8 cellular contexts compared by ENCODE assay signal in the genomic region with DNA sequence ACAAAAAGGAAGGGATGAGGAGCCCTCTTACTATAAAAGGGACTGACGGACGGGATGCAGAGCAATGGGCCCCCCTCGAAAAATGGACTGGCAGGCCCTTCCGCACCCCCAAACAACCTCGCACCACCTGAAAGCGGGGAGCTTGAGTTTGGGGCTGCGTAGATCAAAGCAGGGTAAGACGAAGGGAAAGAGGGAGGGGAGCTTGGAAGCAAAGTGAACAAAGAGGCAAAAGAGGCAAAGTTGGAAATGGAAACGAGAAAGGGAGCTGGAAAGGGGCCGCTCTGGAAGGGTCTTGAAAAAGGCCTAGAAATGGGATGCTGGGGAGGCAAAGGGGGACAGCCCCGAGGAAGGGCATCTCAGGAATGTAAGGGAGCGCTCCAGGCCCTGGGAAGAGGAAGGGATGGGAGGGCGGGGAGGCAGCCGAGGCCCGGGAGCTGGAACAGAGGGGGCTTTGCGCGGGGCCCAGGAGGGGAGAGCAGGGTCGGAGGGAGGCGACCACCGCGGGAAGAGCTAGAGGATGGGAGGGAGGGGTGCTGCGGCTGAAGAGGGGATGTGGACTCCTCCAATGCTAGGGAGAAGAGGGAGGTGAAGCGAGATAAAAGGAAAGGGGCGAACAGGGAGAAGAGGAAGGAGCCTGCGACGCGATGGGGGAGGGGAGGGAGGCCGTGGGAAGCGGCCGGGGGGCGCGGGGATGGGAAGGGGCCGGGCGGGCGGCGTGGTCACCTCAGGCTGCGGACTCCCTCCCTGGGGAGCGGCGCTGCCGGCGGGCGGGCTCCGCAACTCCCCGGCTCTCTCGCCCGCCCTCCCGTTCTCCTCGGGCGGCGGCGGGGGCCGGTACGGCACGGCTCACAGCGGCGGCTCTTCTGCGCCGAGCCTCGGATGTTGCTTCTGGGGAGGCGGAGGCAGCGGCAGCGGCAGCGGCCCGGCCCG. TPM values are rescaled to one million over a fixed set of nuclear protein-coding genes. Genes with fewer than 3 reads are reported as not detected.
DNase-seq lines count a peak whose midpoint lies in the region; ATAC-seq, FAIRE-seq and TF ChIP-seq lines count a peak whose summit lies in the region.

No MANE protein-coding gene starts in this region.

- in situ Hi-C loops in brain microvascular endothelial cell (cut with HindIII; ENCODE audit: low pct_ligation_motif_present, low sequenced_read_pairs): no loop called here

- TF ChIP-seq CTCF in brain microvascular endothelial cell (IDR thresholded peaks at IDR 0.05; ENCODE audit: low read depth, low read length, missing control alignments): no peak

- FAIRE-seq in GM12892 (lab: Jason Lieb, UNC): no peak

- H3K9me3 ChIP-seq in SJSA1 (replicated peaks): no peaks in the 10 kb centered on the region
- no peaks in the 10 kb centered on the region for H3K9me3 ChIP-seq in iPS-20b (ENCODE audit: insufficient read depth, low read depth, low read length)

- H3K36me3 ChIP-seq in SJSA1: peaks cover 16% of the 10 kb centered on the region
- peaks cover 2% of the 10 kb centered on the region for H3K36me3 ChIP-seq in brain microvascular endothelial cell (replicated peaks)
- H3K36me3 ChIP-seq in iPS-20b (ENCODE audit: insufficient read depth, low read depth, low read length): no peaks in the 10 kb centered on the region

- H3K27me3 ChIP-seq in SJSA1 (replicated peaks) (no peaks in the 10 kb centered on the region), brain microvascular endothelial cell (replicated peaks) (no peaks in the 10 kb centered on the region), iPS-20b (ENCODE audit: insufficient read depth, low read length) (peaks cover 12% of the 10 kb centered on the region)

- no peak for TF ChIP-seq POLR2A in GM12892 (IDR thresholded peaks at IDR 0.05; ENCODE audit: low read depth, low read length)

- H3K4me1 ChIP-seq in SJSA1 (replicated peaks) (peaks cover 33% of the 10 kb centered on the region), iPS-20b (ENCODE audit: insufficient read depth, low read length) (peaks cover 16% of the 10 kb centered on the region; the same call in 1 of the 2 replicates)

- H3K4me3 ChIP-seq in SJSA1: peak overlapping the region; percentile 88
- peak overlapping the region; percentile 85 for H3K4me3 ChIP-seq in brain microvascular endothelial cell (ENCODE audit: low read depth, low read length)
- H3K4me3 ChIP-seq in iPS-20b (ENCODE audit: low read length): peak overlapping the region; percentile 86
- peak overlapping the region; percentile 92 for H3K4me3 ChIP-seq in skeletal muscle cell (ENCODE audit: low read depth, low read length)

- DNase-seq in 8988T: peak; percentile 37
- peak; percentile 16 for DNase-seq in GM12892 (ENCODE audit: insufficient read length)
- peak; percentile 55 to 61 for DNase-seq in SJSA1 (ENCODE audit: low read depth in 1 of 2, low spot score in 2 of 2)
- DNase-seq in brain microvascular endothelial cell: no peak
- no peak for DNase-seq in skeletal muscle cell (ENCODE audit: low read depth)
- DNase-seq in NCI-H2029 treated with DMSO at 0.1 percent for 48 hours (lab: John Stamatoyannopoulos, UW): no peak

- H3K9ac ChIP-seq in iPS-20b (ENCODE audit: low read depth, low read length): peak overlapping the region; percentile 85; the same call in 1 of the 2 replicates

- H3K27ac ChIP-seq in SJSA1 (peak overlapping the region; percentile 89), brain microvascular endothelial cell (peak overlapping the region; percentile 94), iPS-20b (ENCODE audit: low read length) (no peak overlapping the region)

- peak; percentile 16 for ATAC-seq in HG02981 (IDR thresholded peaks at IDR 0.05; ENCODE audit: unreplicated experiment)

RNA-seq across cellular contexts. Expression of gene RNF145, which starts 0.6 kb away (rescaled TPM):
- polyA plus RNA-seq in GM12892 (2012; ENCODE audit: missing spikeins): 38.1 TPM
- 141 TPM in 2 replicates for total RNA-seq in SJSA1 (2014; rRNA removed; shearing (Covaris generic))

RNA-seq across cellular contexts. Expression of gene UBLCP1, which starts 54.3 kb away (rescaled TPM):
- 31.0 TPM for polyA plus RNA-seq in GM12892 (2012; ENCODE audit: missing spikeins)
- 87.0 and 93.9 TPM in 2 replicates for total RNA-seq in SJSA1 (2014; rRNA removed; shearing (Covaris generic))

Comparison
In these comparisons a context has a peak if more than half of its experiments do, and no peak if none do; other contexts are left out.
1. DNase-seq: peak in 8988T (single experiment), GM12892 (single experiment) and SJSA1 (2 of 2); none in brain microvascular endothelial cell (single experiment), skeletal muscle cell (single experiment) and NCI-H2029 treated with DMSO at 0.1 percent for 48 hours (single experiment).
2. Peak in every context shown above with its lines, with median percentiles within 50 percentile points of each other: H3K4me3 ChIP-seq.